Comparison of ENCODE assay signal across 1 cellular context in the genomic region with DNA sequence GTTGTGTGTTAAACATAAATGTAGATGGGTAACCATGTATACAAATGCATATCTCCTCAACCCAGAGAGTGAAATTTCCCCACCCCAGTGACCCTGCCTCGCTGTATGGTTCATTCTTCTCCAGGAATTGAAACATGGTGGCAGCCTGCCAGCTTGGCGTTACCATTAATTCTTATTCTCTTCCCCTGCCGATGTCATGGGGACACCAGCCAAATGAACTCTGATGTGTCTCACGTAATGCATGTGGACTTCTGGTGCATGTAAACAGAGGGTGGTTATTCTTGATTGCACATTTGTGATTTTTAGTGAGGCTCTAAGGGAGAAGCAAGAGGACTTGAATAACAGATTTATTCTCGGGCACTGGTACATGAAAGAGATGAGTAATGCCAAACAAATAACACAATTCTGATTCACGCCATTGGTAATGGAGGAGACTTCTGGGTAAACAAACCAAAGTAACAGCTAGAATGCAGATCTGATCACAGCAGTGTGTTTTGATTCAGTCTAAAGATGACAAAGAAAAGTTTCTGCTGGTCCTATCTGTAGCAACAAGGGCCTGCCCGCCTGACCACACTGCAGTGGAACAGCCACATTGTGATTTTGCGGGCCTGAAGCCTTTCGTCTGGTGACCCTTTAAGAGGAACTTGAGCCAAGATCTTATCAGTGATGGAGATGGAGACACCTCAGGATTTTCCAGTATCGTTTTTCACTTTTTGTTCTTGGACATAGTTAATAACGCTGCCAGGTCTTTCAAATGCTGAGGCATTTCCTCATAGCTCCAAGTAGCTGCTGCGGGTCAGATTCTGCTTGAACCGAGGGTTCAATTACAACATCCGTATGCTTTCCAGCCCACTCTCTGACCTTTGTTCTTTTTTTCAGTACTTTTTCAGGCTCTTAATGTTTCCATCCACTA.
TF ChIP-seq lines count a peak whose summit lies in the region.

No MANE protein-coding gene starts in this region.

TF ChIP-seq in HepG2, 621 proteins besides CTCF, POLR2A, EP300 and RAD21 (continued from another document and continues in another):
- TF ChIP-seq, protein P1, sequence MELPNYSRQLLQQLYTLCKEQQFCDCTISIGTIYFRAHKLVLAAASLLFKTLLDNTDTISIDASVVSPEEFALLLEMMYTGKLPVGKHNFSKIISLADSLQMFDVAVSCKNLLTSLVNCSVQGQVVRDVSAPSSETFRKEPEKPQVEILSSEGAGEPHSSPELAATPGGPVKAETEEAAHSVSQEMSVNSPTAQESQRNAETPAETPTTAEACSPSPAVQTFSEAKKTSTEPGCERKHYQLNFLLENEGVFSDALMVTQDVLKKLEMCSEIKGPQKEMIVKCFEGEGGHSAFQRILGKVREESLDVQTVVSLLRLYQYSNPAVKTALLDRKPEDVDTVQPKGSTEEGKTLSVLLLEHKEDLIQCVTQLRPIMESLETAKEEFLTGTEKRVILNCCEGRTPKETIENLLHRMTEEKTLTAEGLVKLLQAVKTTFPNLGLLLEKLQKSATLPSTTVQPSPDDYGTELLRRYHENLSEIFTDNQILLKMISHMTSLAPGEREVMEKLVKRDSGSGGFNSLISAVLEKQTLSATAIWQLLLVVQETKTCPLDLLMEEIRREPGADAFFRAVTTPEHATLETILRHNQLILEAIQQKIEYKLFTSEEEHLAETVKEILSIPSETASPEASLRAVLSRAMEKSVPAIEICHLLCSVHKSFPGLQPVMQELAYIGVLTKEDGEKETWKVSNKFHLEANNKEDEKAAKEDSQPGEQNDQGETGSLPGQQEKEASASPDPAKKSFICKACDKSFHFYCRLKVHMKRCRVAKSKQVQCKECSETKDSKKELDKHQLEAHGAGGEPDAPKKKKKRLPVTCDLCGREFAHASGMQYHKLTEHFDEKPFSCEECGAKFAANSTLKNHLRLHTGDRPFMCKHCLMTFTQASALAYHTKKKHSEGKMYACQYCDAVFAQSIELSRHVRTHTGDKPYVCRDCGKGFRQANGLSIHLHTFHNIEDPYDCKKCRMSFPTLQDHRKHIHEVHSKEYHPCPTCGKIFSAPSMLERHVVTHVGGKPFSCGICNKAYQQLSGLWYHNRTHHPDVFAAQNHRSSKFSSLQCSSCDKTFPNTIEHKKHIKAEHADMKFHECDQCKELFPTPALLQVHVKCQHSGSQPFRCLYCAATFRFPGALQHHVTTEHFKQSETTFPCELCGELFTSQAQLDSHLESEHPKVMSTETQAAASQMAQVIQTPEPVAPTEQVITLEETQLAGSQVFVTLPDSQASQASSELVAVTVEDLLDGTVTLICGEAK (IDR thresholded peaks at IDR 0.05) = no peak
- TF ChIP-seq, protein P1 (CRISPR knock-in tag; IDR thresholded peaks at IDR 0.05) = no peak; the same call in 1 of the 2 replicates
- no peak for TF ChIP-seq ZNF260 (CRISPR knock-in tag; IDR thresholded peaks at IDR 0.05; ENCODE audit: borderline replicate concordance, low read depth)
- TF ChIP-seq ZC3H4 (CRISPR knock-in tag; IDR thresholded peaks at IDR 0.05; ENCODE audit: borderline replicate concordance) = no peak
- no peak for TF ChIP-seq RFX3 (CRISPR knock-in tag; IDR thresholded peaks at IDR 0.05)
- TF ChIP-seq ZNF138 (CRISPR knock-in tag; IDR thresholded peaks at IDR 0.05; ENCODE audit: low read depth) = no peak
- TF ChIP-seq ZNF329 (CRISPR knock-in tag; IDR thresholded peaks at IDR 0.05; ENCODE audit: low read depth) = no peak
- TF ChIP-seq SSRP1 (CRISPR knock-in tag; IDR thresholded peaks at IDR 0.05) = no peak
- peak; percentile 75; the same call in 1 of the 2 replicates for TF ChIP-seq ZNF644 (CRISPR knock-in tag; IDR thresholded peaks at IDR 0.05; ENCODE audit: low read depth)
- peak; percentile 97 for TF ChIP-seq FOSL2 (CRISPR knock-in tag; IDR thresholded peaks at IDR 0.05)
- TF ChIP-seq, protein P2, sequence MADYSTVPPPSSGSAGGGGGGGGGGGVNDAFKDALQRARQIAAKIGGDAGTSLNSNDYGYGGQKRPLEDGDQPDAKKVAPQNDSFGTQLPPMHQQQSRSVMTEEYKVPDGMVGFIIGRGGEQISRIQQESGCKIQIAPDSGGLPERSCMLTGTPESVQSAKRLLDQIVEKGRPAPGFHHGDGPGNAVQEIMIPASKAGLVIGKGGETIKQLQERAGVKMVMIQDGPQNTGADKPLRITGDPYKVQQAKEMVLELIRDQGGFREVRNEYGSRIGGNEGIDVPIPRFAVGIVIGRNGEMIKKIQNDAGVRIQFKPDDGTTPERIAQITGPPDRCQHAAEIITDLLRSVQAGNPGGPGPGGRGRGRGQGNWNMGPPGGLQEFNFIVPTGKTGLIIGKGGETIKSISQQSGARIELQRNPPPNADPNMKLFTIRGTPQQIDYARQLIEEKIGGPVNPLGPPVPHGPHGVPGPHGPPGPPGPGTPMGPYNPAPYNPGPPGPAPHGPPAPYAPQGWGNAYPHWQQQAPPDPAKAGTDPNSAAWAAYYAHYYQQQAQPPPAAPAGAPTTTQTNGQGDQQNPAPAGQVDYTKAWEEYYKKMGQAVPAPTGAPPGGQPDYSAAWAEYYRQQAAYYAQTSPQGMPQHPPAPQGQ (CRISPR knock-in tag; IDR thresholded peaks at IDR 0.05; ENCODE audit: borderline replicate concordance) = no peak
- TF ChIP-seq ETV6 (CRISPR knock-in tag; conservative IDR thresholded peaks at IDR 0.05) = no peak
- TF ChIP-seq, protein P3, sequence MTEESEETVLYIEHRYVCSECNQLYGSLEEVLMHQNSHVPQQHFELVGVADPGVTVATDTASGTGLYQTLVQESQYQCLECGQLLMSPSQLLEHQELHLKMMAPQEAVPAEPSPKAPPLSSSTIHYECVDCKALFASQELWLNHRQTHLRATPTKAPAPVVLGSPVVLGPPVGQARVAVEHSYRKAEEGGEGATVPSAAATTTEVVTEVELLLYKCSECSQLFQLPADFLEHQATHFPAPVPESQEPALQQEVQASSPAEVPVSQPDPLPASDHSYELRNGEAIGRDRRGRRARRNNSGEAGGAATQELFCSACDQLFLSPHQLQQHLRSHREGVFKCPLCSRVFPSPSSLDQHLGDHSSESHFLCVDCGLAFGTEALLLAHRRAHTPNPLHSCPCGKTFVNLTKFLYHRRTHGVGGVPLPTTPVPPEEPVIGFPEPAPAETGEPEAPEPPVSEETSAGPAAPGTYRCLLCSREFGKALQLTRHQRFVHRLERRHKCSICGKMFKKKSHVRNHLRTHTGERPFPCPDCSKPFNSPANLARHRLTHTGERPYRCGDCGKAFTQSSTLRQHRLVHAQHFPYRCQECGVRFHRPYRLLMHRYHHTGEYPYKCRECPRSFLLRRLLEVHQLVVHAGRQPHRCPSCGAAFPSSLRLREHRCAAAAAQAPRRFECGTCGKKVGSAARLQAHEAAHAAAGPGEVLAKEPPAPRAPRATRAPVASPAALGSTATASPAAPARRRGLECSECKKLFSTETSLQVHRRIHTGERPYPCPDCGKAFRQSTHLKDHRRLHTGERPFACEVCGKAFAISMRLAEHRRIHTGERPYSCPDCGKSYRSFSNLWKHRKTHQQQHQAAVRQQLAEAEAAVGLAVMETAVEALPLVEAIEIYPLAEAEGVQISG (CRISPR knock-in tag; IDR thresholded peaks at IDR 0.05) = peak; percentile 44; the same call in 1 of the 2 replicates
- TF ChIP-seq, protein P4, sequence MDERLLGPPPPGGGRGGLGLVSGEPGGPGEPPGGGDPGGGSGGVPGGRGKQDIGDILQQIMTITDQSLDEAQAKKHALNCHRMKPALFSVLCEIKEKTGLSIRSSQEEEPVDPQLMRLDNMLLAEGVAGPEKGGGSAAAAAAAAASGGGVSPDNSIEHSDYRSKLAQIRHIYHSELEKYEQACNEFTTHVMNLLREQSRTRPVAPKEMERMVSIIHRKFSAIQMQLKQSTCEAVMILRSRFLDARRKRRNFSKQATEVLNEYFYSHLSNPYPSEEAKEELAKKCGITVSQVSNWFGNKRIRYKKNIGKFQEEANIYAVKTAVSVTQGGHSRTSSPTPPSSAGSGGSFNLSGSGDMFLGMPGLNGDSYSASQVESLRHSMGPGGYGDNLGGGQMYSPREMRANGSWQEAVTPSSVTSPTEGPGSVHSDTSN (CRISPR knock-in tag; IDR thresholded peaks at IDR 0.05) = no peak
- peak; percentile 85 for TF ChIP-seq SKI (IDR thresholded peaks at IDR 0.05; ENCODE audit: partially characterized antibody)
- TF ChIP-seq, protein P5, sequence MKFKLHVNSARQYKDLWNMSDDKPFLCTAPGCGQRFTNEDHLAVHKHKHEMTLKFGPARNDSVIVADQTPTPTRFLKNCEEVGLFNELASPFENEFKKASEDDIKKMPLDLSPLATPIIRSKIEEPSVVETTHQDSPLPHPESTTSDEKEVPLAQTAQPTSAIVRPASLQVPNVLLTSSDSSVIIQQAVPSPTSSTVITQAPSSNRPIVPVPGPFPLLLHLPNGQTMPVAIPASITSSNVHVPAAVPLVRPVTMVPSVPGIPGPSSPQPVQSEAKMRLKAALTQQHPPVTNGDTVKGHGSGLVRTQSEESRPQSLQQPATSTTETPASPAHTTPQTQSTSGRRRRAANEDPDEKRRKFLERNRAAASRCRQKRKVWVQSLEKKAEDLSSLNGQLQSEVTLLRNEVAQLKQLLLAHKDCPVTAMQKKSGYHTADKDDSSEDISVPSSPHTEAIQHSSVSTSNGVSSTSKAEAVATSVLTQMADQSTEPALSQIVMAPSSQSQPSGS (CRISPR knock-in tag; IDR thresholded peaks at IDR 0.05) = peak; percentile 34; the same call in 1 of the 2 replicates
- no peak for TF ChIP-seq KMT2B (CRISPR knock-in tag; IDR thresholded peaks at IDR 0.05)
- TF ChIP-seq HOXD1 (CRISPR knock-in tag; IDR thresholded peaks at IDR 0.05) = no peak
- TF ChIP-seq ZNF326 (CRISPR knock-in tag; IDR thresholded peaks at IDR 0.05; ENCODE audit: borderline replicate concordance) = no peak
- TF ChIP-seq CCAR2 (optimal IDR thresholded peaks at IDR 0.05; ENCODE audit: low read depth, low read length) = no peak
- TF ChIP-seq SIN3B (IDR thresholded peaks at IDR 0.05; ENCODE audit: low read length) = no peak
- no peak for TF ChIP-seq EEA1 (CRISPR knock-in tag; IDR thresholded peaks at IDR 0.05; ENCODE audit: borderline replicate concordance)
- TF ChIP-seq, protein P6, sequence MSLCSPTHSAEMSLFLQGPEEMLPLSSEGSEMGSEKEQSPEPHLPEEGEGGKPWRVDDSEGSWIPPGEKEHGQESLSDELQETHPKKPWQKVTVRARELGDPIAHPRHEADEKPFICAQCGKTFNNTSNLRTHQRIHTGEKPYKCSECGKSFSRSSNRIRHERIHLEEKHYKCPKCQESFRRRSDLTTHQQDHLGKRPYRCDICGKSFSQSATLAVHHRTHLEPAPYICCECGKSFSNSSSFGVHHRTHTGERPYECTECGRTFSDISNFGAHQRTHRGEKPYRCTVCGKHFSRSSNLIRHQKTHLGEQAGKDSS (CRISPR knock-in tag; IDR thresholded peaks at IDR 0.05; ENCODE audit: borderline replicate concordance, low read depth) = no peak
- TF ChIP-seq ZNF20 (CRISPR knock-in tag; IDR thresholded peaks at IDR 0.05) = no peak
- peak; percentile 22 for TF ChIP-seq ELF1 (CRISPR knock-in tag; IDR thresholded peaks at IDR 0.05)
- TF ChIP-seq, protein P7, sequence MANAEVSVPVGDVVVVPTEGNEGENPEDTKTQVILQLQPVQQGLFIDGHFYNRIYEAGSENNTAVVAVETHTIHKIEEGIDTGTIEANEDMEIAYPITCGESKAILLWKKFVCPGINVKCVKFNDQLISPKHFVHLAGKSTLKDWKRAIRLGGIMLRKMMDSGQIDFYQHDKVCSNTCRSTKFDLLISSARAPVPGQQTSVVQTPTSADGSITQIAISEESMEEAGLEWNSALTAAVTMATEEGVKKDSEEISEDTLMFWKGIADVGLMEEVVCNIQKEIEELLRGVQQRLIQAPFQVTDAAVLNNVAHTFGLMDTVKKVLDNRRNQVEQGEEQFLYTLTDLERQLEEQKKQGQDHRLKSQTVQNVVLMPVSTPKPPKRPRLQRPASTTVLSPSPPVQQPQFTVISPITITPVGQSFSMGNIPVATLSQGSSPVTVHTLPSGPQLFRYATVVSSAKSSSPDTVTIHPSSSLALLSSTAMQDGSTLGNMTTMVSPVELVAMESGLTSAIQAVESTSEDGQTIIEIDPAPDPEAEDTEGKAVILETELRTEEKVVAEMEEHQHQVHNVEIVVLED (CRISPR knock-in tag; IDR thresholded peaks at IDR 0.05; ENCODE audit: borderline replicate concordance) = 0 out of 2 replicates have a peak, but pooled peaks have one; percentile 23
- TF ChIP-seq, protein P8, sequence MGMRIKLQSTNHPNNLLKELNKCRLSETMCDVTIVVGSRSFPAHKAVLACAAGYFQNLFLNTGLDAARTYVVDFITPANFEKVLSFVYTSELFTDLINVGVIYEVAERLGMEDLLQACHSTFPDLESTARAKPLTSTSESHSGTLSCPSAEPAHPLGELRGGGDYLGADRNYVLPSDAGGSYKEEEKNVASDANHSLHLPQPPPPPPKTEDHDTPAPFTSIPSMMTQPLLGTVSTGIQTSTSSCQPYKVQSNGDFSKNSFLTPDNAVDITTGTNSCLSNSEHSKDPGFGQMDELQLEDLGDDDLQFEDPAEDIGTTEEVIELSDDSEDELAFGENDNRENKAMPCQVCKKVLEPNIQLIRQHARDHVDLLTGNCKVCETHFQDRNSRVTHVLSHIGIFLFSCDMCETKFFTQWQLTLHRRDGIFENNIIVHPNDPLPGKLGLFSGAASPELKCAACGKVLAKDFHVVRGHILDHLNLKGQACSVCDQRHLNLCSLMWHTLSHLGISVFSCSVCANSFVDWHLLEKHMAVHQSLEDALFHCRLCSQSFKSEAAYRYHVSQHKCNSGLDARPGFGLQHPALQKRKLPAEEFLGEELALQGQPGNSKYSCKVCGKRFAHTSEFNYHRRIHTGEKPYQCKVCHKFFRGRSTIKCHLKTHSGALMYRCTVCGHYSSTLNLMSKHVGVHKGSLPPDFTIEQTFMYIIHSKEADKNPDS (CRISPR knock-in tag; IDR thresholded peaks at IDR 0.05) = peak; percentile 49; the same call in 1 of the 2 replicates
